In the genomic region with DNA sequence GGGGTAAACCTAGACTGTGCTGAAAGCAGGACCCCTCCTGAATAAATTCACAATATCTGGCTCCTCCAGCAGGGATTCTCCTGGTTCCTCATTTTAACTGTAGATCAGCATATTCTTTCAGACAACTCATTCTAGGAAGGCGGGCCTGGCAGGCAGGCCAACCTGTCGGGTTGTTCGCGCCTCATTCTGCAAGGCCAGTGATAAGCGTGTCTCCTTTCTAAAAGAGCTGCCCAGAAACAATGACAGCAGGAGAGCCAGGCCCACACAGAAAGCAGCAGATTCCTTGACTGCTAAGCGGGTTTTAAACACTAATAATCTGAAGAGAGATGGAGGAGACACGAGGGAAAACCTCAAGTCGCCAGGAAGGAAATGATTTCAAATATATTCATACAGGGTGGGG, we compare ENCODE assay signal across 18 cellular contexts.
A peak's percentile ranks its signal among the peaks of the same experiment; 100 is the strongest.
DNase-seq lines count a peak whose midpoint lies in the region; TF ChIP-seq lines count a peak whose summit lies in the region.
"Had no signal": no experiment of that assay in that cellular context is flagged by ENCODE, and none has a peak within 500 bp of the region (broad histone marks: within the 10 kb centered on the region; RNA-seq: fewer than 3 reads in every experiment).

No MANE protein-coding gene starts in this region.

- H3K27ac ChIP-seq in AG04450 (ENCODE audit: low read depth, low read length) (peak overlapping the region; percentile 68), SJCRH30 (peak overlapping the region; percentile 55), endodermal cell (ENCODE audit: low read depth, low read length) (no peak overlapping the region), mesendoderm (ENCODE audit: low read depth, low read length) (peak overlapping the region; percentile 46)

- no peak overlapping the region for H3K56ac ChIP-seq in mesendoderm (ENCODE audit: low read length)

- H2BK120ac ChIP-seq in mesendoderm (ENCODE audit: low read depth, low read length) = no peak overlapping the region

- TF ChIP-seq CTCF in AG04450 (IDR thresholded peaks at IDR 0.05; ENCODE audit: low read depth, low read length) = no peak
- TF ChIP-seq CTCF in endodermal cell (conservative IDR thresholded peaks at IDR 0.05) = no peak

- DNase-seq in AG04450 (ENCODE audit: low read depth, low spot score) = no peak
- peak; percentile 37 to 58 for DNase-seq in SJCRH30
- peak; percentile 91 for DNase-seq in endodermal cell
- peak; percentile 89 for DNase-seq in mesendoderm
- DNase-seq in NCI-H1105 treated with DMSO at 0.1 percent for 48 hours (lab: John Stamatoyannopoulos, UW) = no peak
- no peak for DNase-seq in GM19240 (ENCODE audit: insufficient read length, low spot score)
- DNase-seq in NCI-H1092 (lab: John Stamatoyannopoulos, UW) = no peak
- DNase-seq in stimulated activated CD4-positive, alpha-beta T cell treated with anti-CD3 and anti-CD28 coated beads, Interleukin-2, amount 100 ng/mL, for 48 hours = no peak
- DNase-seq: ACHN; activated CD8-positive, alpha-beta memory T cell treated with anti-CD3 and anti-CD28 coated beads, Interleukin-2, amount 50 U/mL, for 4 hours; activated naive CD4-positive, alpha-beta T cell treated with anti-CD3 and anti-CD28 coated beads for 36 hours; caudate nucleus; COR-L47; HFFc6; KG1; NCI-H1436 treated with DMSO at 0.1 percent for 48 hours; NCI-H446; stimulated activated CD4-positive, alpha-beta T cell treated with anti-CD3 and anti-CD28 coated beads, Interleukin-1b, Interleukin-23, amount 100 ng/mL, for 48 hours had no signal

- H3K23ac ChIP-seq in mesendoderm (ENCODE audit: low read length) = no peak overlapping the region

- no peak overlapping the region for H3K4me3 Mint-ChIP-seq in endodermal cell
- H3K4me3 Mint-ChIP-seq: activated naive CD4-positive, alpha-beta T cell treated with anti-CD3 and anti-CD28 coated beads for 36 hours; HFFc6 had no signal

- H3K4me3 ChIP-seq in AG04450 (ENCODE audit: low read depth, low read length) (no peak overlapping the region), SJCRH30 (peak overlapping the region; percentile 23), endodermal cell (ENCODE audit: low read length) (no peak overlapping the region), mesendoderm (ENCODE audit: low read length) (no peak overlapping the region)

- POLR2A ChIA-PET in AG04450 (lab: Yijun Ruan, JAX) = interaction anchor here (1.0 to 1.3 kb wide), 3 partner anchors 14 to 93 kb away, joined by 3 to 5 read pairs (median 3); no protein-coding TSS in a partner anchor

- no peak overlapping the region for H3K18ac ChIP-seq in mesendoderm (ENCODE audit: low read length)

- H3K4ac ChIP-seq in mesendoderm (ENCODE audit: low read depth, low read length) = no peak overlapping the region

- H3K79me2 ChIP-seq in mesendoderm (ENCODE audit: control insufficient read depth, insufficient read depth, low read length) = no peaks in the 10 kb centered on the region

- H3K9ac ChIP-seq in endodermal cell (ENCODE audit: extremely low read depth, low read length, poor library complexity, severe bottlenecking) (no peak overlapping the region), mesendoderm (ENCODE audit: low read length) (peak overlapping the region; percentile 31)

- peaks cover 57% of the 10 kb centered on the region for H3K27me3 Mint-ChIP-seq in endodermal cell (ENCODE audit: insufficient read depth)

- H3K9me3 ChIP-seq in AG04450 (ENCODE audit: control insufficient read depth, insufficient read depth, low read length) = no peaks in the 10 kb centered on the region
- no peaks in the 10 kb centered on the region for H3K9me3 ChIP-seq in SJCRH30 (replicated peaks)
- no peaks in the 10 kb centered on the region for H3K9me3 ChIP-seq in endodermal cell (ENCODE audit: control insufficient read depth, low read length)

- no peak overlapping the region for H2AK5ac ChIP-seq in mesendoderm (ENCODE audit: low read length)

- H2BK5ac ChIP-seq in mesendoderm (ENCODE audit: low read length) = no peak overlapping the region

- no peak overlapping the region for H3K4me2 ChIP-seq in mesendoderm (ENCODE audit: low read length)

- H3K4me1 Mint-ChIP-seq in endodermal cell = peaks cover 24% of the 10 kb centered on the region

- H3K4me1 ChIP-seq in SJCRH30 (peaks cover 35% of the 10 kb centered on the region), endodermal cell (ENCODE audit: control insufficient read depth, insufficient read depth, low read length) (peaks cover 8% of the 10 kb centered on the region), mesendoderm (ENCODE audit: control insufficient read depth, low read depth, low read length) (peaks cover 13% of the 10 kb centered on the region)

- no peaks in the 10 kb centered on the region for H3K79me1 ChIP-seq in mesendoderm (ENCODE audit: low read length)

- H3K27me3 ChIP-seq in AG04450 (ENCODE audit: control insufficient read depth, insufficient read depth, low read length) (no peaks in the 10 kb centered on the region), SJCRH30 (no peaks in the 10 kb centered on the region), endodermal cell (ENCODE audit: control insufficient read depth, insufficient read depth, low read length, poor library complexity, severe bottlenecking) (peaks cover 34% of the 10 kb centered on the region), mesendoderm (ENCODE audit: insufficient read depth, low read length, poor library complexity) (no peaks in the 10 kb centered on the region)

- peaks cover 19% of the 10 kb centered on the region for H3K36me3 Mint-ChIP-seq in endodermal cell (ENCODE audit: low read depth)

- H3K36me3 ChIP-seq in SJCRH30 (no peaks in the 10 kb centered on the region), endodermal cell (ENCODE audit: control insufficient read depth, insufficient read depth, low read length) (no peaks in the 10 kb centered on the region), mesendoderm (ENCODE audit: control insufficient read depth, insufficient read depth, low read length) (no peaks in the 10 kb centered on the region)

- H2BK15ac ChIP-seq in mesendoderm (replicated peaks; ENCODE audit: low read depth) = no peak overlapping the region

- no peaks in the 10 kb centered on the region for H3K9me3 Mint-ChIP-seq in endodermal cell
- H3K9me3 Mint-ChIP-seq: activated naive CD4-positive, alpha-beta T cell treated with anti-CD3 and anti-CD28 coated beads for 36 hours; HFFc6 had no signal

- no peak overlapping the region for H4K5ac ChIP-seq in mesendoderm (ENCODE audit: low read length)

- WGBS in endodermal cell (ENCODE audit: insufficient coverage in 1 of 2, insufficient read length in 1 of 2), 2 experiments = 32 to 37% methylated on average over 7 to 8 of the region's 8 CpGs
- no CpG with 5 or more reads among the region's 8 CpGs for WGBS in mesendoderm (ENCODE audit: extremely low coverage, insufficient coverage, low lambda C conversion rate)

- CTCF ChIA-PET in AG04450 (lab: Charles Lee) = no interaction called here

- H4K8ac ChIP-seq in mesendoderm (ENCODE audit: low read depth, low read length) = no peak overlapping the region

- peak overlapping the region; percentile 13 for H3K27ac Mint-ChIP-seq in endodermal cell
- H3K27ac Mint-ChIP-seq: activated naive CD4-positive, alpha-beta T cell treated with anti-CD3 and anti-CD28 coated beads for 36 hours; HFFc6 had no signal

Comparison
In these comparisons a context has a peak if more than half of its experiments do, and no peak if none do; other contexts are left out.
1. DNase-seq: peak in SJCRH30 (2 of 2), endodermal cell (single experiment) and mesendoderm (single experiment); none in AG04450 (single experiment), NCI-H1105 treated with DMSO at 0.1 percent for 48 hours (single experiment), GM19240 (single experiment), NCI-H1092 (single experiment) and stimulated activated CD4-positive, alpha-beta T cell treated with anti-CD3 and anti-CD28 coated beads, Interleukin-2, amount 100 ng/mL, for 48 hours (0 of 2).